ENCODE assay signal across 1 cellular context in the genomic region with DNA sequence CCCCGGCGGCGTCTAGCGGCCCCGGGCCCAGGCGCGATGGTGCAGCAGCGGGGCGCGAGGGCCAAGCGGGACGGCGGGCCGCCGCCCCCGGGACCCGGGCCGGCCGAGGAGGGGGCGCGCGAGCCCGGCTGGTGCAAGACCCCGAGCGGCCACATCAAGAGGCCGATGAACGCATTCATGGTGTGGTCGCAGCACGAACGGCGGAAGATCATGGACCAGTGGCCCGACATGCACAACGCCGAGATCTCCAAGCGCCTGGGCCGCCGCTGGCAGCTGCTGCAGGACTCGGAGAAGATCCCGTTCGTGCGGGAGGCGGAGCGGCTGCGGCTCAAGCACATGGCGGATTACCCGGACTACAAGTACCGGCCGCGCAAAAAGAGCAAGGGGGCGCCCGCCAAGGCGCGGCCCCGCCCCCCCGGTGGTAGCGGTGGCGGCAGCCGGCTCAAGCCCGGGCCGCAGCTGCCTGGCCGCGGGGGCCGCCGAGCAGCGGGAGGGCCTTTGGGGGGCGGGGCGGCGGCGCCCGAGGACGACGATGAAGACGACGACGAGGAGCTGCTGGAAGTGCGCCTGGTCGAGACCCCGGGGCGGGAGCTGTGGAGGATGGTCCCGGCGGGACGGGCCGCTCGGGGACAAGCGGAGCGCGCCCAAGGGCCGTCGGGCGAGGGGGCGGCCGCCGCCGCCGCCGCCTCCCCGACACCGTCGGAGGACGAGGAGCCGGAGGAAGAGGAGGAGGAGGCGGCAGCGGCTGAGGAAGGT.
TF ChIP-seq lines count a peak whose summit lies in the region.

No MANE protein-coding gene starts in this region.

TF ChIP-seq in HepG2, 621 proteins besides CTCF, POLR2A, EP300 and RAD21 (continued from another document and continues in another):
- TF ChIP-seq BCL3 (CRISPR knock-in tag; IDR thresholded peaks at IDR 0.05) (peak; percentile 2), EZH2 (conservative IDR thresholded peaks at IDR 0.05; ENCODE audit: low read depth, low read length) (no peak), SP2 (CRISPR knock-in tag; IDR thresholded peaks at IDR 0.05) (no peak), NRL (CRISPR knock-in tag; IDR thresholded peaks at IDR 0.05; ENCODE audit: borderline replicate concordance) (no peak), ELF4 (CRISPR knock-in tag; IDR thresholded peaks at IDR 0.05; ENCODE audit: borderline replicate concordance) (no peak), ZBTB3 (CRISPR knock-in tag; IDR thresholded peaks at IDR 0.05; ENCODE audit: borderline replicate concordance, low read depth) (no peak), RBM22 (optimal IDR thresholded peaks at IDR 0.05; ENCODE audit: low read length) (peak; percentile 63), ZNF776 (CRISPR knock-in tag; IDR thresholded peaks at IDR 0.05) (peak; percentile 92), FLYWCH1 (CRISPR knock-in tag; IDR thresholded peaks at IDR 0.05) (no peak), NR3C1 (CRISPR knock-in tag; IDR thresholded peaks at IDR 0.05) (no peak), ZNF205 (CRISPR knock-in tag; IDR thresholded peaks at IDR 0.05) (no peak), SIN3A (IDR thresholded peaks at IDR 0.05; ENCODE audit: borderline replicate concordance, low read depth, low read length) (peak; percentile 15; the same call in 1 of the 2 replicates), ZBTB49 (CRISPR knock-in tag; IDR thresholded peaks at IDR 0.05; ENCODE audit: borderline replicate concordance) (no peak), HDAC2 (CRISPR knock-in tag; IDR thresholded peaks at IDR 0.05) (0 out of 2 replicates have a peak, but pooled peaks have one; percentile 7), ZNF496 (CRISPR knock-in tag; IDR thresholded peaks at IDR 0.05; ENCODE audit: insufficient replicate concordance) (no peak), ARID2 (CRISPR knock-in tag; IDR thresholded peaks at IDR 0.05; ENCODE audit: borderline replicate concordance) (no peak), NPAS2 (CRISPR knock-in tag; IDR thresholded peaks at IDR 0.05; ENCODE audit: borderline replicate concordance) (no peak; the same call in 1 of the 2 replicates), ZNF883 (CRISPR knock-in tag; IDR thresholded peaks at IDR 0.05; ENCODE audit: not compliant biosample characterization) (peak; percentile 49), ZBTB43 (CRISPR knock-in tag; conservative IDR thresholded peaks at IDR 0.05) (no peak), MAFG (CRISPR knock-in tag; IDR thresholded peaks at IDR 0.05) (no peak)
- TF ChIP-seq, protein P1, sequence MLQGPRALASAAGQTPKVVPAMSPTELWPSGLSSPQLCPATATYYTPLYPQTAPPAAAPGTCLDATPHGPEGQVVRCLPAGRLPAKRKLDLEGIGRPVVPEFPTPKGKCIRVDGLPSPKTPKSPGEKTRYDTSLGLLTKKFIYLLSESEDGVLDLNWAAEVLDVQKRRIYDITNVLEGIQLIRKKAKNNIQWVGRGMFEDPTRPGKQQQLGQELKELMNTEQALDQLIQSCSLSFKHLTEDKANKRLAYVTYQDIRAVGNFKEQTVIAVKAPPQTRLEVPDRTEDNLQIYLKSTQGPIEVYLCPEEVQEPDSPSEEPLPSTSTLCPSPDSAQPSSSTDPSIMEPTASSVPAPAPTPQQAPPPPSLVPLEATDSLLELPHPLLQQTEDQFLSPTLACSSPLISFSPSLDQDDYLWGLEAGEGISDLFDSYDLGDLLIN (CRISPR knock-in tag; IDR thresholded peaks at IDR 0.05; ENCODE audit: borderline replicate concordance): no peak
- TF ChIP-seq, protein P2, sequence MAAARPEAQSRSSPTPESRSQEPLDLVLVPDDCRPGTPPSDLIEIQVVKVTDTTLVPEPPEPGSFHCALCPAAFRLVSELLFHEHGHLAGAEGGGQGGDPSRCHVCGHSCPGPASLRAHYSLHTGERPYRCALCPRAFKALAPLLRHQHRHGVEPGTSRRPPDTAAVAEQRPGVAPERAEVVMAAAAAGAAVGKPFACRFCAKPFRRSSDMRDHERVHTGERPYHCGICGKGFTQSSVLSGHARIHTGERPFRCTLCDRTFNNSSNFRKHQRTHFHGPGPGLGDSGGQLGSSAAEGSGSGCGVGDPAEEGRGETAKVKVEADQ (CRISPR knock-in tag; IDR thresholded peaks at IDR 0.05; ENCODE audit: borderline replicate concordance): 0 out of 2 replicates have a peak, but pooled peaks have one; percentile 1
- TF ChIP-seq, protein P3, sequence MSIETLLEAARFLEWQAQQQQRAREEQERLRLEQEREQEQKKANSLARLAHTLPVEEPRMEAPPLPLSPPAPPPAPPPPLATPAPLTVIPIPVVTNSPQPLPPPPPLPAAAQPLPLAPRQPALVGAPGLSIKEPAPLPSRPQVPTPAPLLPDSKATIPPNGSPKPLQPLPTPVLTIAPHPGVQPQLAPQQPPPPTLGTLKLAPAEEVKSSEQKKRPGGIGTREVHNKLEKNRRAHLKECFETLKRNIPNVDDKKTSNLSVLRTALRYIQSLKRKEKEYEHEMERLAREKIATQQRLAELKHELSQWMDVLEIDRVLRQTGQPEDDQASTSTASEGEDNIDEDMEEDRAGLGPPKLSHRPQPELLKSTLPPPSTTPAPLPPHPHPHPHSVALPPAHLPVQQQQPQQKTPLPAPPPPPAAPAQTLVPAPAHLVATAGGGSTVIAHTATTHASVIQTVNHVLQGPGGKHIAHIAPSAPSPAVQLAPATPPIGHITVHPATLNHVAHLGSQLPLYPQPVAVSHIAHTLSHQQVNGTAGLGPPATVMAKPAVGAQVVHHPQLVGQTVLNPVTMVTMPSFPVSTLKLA (IDR thresholded peaks at IDR 0.05): no peak
- TF ChIP-seq, protein P4, sequence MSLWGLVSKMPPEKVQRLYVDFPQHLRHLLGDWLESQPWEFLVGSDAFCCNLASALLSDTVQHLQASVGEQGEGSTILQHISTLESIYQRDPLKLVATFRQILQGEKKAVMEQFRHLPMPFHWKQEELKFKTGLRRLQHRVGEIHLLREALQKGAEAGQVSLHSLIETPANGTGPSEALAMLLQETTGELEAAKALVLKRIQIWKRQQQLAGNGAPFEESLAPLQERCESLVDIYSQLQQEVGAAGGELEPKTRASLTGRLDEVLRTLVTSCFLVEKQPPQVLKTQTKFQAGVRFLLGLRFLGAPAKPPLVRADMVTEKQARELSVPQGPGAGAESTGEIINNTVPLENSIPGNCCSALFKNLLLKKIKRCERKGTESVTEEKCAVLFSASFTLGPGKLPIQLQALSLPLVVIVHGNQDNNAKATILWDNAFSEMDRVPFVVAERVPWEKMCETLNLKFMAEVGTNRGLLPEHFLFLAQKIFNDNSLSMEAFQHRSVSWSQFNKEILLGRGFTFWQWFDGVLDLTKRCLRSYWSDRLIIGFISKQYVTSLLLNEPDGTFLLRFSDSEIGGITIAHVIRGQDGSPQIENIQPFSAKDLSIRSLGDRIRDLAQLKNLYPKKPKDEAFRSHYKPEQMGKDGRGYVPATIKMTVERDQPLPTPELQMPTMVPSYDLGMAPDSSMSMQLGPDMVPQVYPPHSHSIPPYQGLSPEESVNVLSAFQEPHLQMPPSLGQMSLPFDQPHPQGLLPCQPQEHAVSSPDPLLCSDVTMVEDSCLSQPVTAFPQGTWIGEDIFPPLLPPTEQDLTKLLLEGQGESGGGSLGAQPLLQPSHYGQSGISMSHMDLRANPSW (CRISPR knock-in tag; IDR thresholded peaks at IDR 0.05; ENCODE audit: borderline replicate concordance): no peak
- TF ChIP-seq, protein P5, sequence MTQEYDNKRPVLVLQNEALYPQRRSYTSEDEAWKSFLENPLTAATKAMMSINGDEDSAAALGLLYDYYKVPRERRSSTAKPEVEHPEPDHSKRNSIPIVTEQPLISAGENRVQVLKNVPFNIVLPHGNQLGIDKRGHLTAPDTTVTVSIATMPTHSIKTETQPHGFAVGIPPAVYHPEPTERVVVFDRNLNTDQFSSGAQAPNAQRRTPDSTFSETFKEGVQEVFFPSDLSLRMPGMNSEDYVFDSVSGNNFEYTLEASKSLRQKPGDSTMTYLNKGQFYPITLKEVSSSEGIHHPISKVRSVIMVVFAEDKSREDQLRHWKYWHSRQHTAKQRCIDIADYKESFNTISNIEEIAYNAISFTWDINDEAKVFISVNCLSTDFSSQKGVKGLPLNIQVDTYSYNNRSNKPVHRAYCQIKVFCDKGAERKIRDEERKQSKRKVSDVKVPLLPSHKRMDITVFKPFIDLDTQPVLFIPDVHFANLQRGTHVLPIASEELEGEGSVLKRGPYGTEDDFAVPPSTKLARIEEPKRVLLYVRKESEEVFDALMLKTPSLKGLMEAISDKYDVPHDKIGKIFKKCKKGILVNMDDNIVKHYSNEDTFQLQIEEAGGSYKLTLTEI (CRISPR knock-in tag; conservative IDR thresholded peaks at IDR 0.05): no peak
- TF ChIP-seq, protein P6, sequence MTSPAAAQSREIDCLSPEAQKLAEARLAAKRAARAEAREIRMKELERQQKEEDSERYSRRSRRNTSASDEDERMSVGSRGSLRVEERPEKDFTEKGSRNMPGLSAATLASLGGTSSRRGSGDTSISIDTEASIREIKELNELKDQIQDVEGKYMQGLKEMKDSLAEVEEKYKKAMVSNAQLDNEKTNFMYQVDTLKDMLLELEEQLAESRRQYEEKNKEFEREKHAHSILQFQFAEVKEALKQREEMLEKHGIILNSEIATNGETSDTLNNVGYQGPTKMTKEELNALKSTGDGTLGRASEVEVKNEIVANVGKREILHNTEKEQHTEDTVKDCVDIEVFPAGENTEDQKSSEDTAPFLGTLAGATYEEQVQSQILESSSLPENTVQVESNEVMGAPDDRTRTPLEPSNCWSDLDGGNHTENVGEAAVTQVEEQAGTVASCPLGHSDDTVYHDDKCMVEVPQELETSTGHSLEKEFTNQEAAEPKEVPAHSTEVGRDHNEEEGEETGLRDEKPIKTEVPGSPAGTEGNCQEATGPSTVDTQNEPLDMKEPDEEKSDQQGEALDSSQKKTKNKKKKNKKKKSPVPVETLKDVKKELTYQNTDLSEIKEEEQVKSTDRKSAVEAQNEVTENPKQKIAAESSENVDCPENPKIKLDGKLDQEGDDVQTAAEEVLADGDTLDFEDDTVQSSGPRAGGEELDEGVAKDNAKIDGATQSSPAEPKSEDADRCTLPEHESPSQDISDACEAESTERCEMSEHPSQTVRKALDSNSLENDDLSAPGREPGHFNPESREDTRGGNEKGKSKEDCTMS (CRISPR knock-in tag; conservative IDR thresholded peaks at IDR 0.05): no peak
